ENCODE assay signal across 8 cellular contexts in the genomic region with DNA sequence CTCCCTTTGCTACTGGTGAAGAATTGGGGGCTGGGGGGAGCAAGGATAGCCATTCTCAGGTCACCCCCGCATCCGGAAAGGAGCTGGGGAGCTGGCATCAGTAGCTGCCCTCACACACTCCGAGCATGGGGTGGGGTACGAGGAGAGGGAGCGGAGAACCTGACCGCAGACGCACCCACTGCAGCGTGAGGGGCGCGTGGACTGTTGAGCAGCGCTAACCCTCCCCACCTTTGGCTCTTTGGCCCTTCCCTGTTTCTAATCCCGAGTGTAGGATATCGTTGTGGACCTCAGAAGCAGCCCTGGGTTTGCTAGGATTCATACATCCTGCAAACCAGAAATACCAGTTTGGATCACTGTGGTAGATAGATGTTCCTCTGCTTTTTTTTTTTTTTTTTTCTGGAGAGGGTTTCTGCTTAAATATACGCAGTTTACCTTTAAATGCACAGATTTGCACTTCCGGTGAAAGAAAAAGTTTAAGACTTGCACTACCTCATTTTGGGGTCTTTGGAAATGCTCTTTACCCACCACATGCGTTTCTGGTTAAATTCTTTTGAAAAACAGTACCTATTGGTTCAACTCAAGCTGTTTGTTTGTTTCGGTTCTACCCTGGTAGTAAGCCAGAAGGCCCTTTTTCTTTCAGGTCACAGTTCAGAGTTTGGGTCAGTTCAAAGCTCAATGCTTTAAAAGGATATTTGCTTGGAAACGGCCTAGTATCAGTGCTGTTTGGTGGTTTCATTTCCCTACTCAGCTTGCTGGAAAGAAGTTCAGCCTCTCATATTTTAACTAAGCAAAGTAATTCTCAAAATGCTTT. TPM values are rescaled to one million over a fixed set of nuclear protein-coding genes. Genes with fewer than 3 reads are reported as not detected.
A peak's percentile ranks its signal among the peaks of the same experiment; 100 is the strongest.
DNase-seq lines count a peak whose midpoint lies in the region; TF ChIP-seq lines count a peak whose summit lies in the region.

No MANE protein-coding gene starts in this region.

- H2BK15ac ChIP-seq in H9 (ENCODE audit: low read depth, low read length): no peak overlapping the region

- H3K4me1 ChIP-seq in H9 (ENCODE audit: insufficient read depth, low read length) (peaks cover 4% of the 10 kb centered on the region), endodermal cell (ENCODE audit: control insufficient read depth, insufficient read depth, low read length) (peaks cover 6% of the 10 kb centered on the region), mononuclear cell (ENCODE audit: insufficient read depth, low read length) (peaks cover 46% of the 10 kb centered on the region), thymus (ENCODE audit: control insufficient read depth, insufficient read depth, low read length) (peaks cover 7% of the 10 kb centered on the region)

- H3K14ac ChIP-seq in H9 (ENCODE audit: insufficient read depth, low read length): peak overlapping the region; percentile 86

- H3K4me3 Mint-ChIP-seq in H9 (peak overlapping the region; percentile 88 to 98), endodermal cell (peak overlapping the region; percentile 91)

- no peak overlapping the region for H2BK5ac ChIP-seq in H9 (ENCODE audit: insufficient read length, low read length)

- no CpG with 5 or more reads among the region's 18 CpGs for WGBS in H9 (ENCODE audit: extremely low coverage, insufficient read length, low lambda C conversion rate)
- WGBS in endodermal cell (ENCODE audit: insufficient coverage in 1 of 2, insufficient read length in 1 of 2), 2 experiments: 3% methylated on average over 13 to 18 of the region's 18 CpGs
- under 1% methylated on average over 18 of the region's 18 CpGs for WGBS in thymus

- H3K9ac ChIP-seq in H9 (ENCODE audit: extremely low read depth, insufficient read length, low read length): peak overlapping the region; percentile 74
- H3K9ac ChIP-seq in endodermal cell (ENCODE audit: extremely low read depth, low read length, poor library complexity, severe bottlenecking): peak overlapping the region; percentile 62

- peak overlapping the region; percentile 13 for H3K18ac ChIP-seq in H9 (ENCODE audit: insufficient read length, low read depth, low read length)

- peak overlapping the region; percentile 83 for H3K4me2 ChIP-seq in H9 (ENCODE audit: insufficient read depth, insufficient read length, low read length)

- no peak overlapping the region for H2BK20ac ChIP-seq in H9 (ENCODE audit: low read depth, low read length, poor library complexity, severe bottlenecking)

- no peaks in the 10 kb centered on the region for H4K20me1 ChIP-seq in H9 (ENCODE audit: control insufficient read depth, insufficient read depth, insufficient read length)

- H3K9me3 ChIP-seq in H9 (ENCODE audit: control insufficient read depth, low read depth, low read length): no peaks in the 10 kb centered on the region
- H3K9me3 ChIP-seq in endodermal cell (ENCODE audit: control insufficient read depth, low read length): no peaks in the 10 kb centered on the region
- no peaks in the 10 kb centered on the region for H3K9me3 ChIP-seq in mononuclear cell (ENCODE audit: low read depth, low read length)
- no peaks in the 10 kb centered on the region for H3K9me3 ChIP-seq in thymus (ENCODE audit: control insufficient read depth)

- no peak overlapping the region for H3K4ac ChIP-seq in H9 (ENCODE audit: low read depth, low read length)

- peaks cover 19 to 25% of the 10 kb centered on the region in 2 experiments for H3K4me1 Mint-ChIP-seq in H9
- H3K4me1 Mint-ChIP-seq in endodermal cell: peaks cover 28% of the 10 kb centered on the region

- H3K36me3 ChIP-seq in endodermal cell (ENCODE audit: control insufficient read depth, insufficient read depth, low read length) (peaks cover 4% of the 10 kb centered on the region), thymus (ENCODE audit: control insufficient read depth, insufficient read depth) (no peaks in the 10 kb centered on the region)

- no peaks in the 10 kb centered on the region for H3K79me1 ChIP-seq in H9 (ENCODE audit: insufficient read depth, low read depth, low read length, poor library complexity, severe bottlenecking)

- H3K27me3 Mint-ChIP-seq in H9 (ENCODE audit: low read depth) (no peaks in the 10 kb centered on the region), endodermal cell (ENCODE audit: insufficient read depth) (peaks cover 4% of the 10 kb centered on the region)

- H3K27ac ChIP-seq in H9 (ENCODE audit: insufficient read length, low read depth, low read length) (no peak overlapping the region), VCaP (peak overlapping the region; percentile 98), endodermal cell (ENCODE audit: low read depth, low read length) (peak overlapping the region; percentile 62), thymus (ENCODE audit: low read depth) (peak overlapping the region; percentile 96)

- DNase-seq in H9 (peak; percentile 35), LoVo (ENCODE audit: low spot score) (peak; percentile 47), endodermal cell (peak; percentile 67), GDM1 (lab: John Stamatoyannopoulos, UW) (no peak)

- H3K4me3 ChIP-seq in GM12875 (ENCODE audit: low read depth, low read length): peak overlapping the region; percentile 98
- peak overlapping the region; percentile 99 for H3K4me3 ChIP-seq in endodermal cell (ENCODE audit: low read length)
- peak overlapping the region; percentile 74 for H3K4me3 ChIP-seq in mononuclear cell (ENCODE audit: low read length)
- peak overlapping the region; percentile 94 for H3K4me3 ChIP-seq in thymus (ENCODE audit: low read length)

- peaks cover 36% of the 10 kb centered on the region; the same call in 1 of the 2 replicates for H3K79me2 ChIP-seq in H9 (ENCODE audit: insufficient read depth, low read length)

- no peak overlapping the region for H3T11ph ChIP-seq in H9 (ENCODE audit: low read length)

- TF ChIP-seq CTCF in GM12875 (IDR thresholded peaks at IDR 0.05; ENCODE audit: borderline replicate concordance, insufficient read depth, low read depth, low read length): no peak
- TF ChIP-seq CTCF in H9 (conservative IDR thresholded peaks at IDR 0.05): no peak
- TF ChIP-seq CTCF in VCaP (conservative IDR thresholded peaks at IDR 0.05): no peak
- no peak for TF ChIP-seq CTCF in endodermal cell (conservative IDR thresholded peaks at IDR 0.05)

- H2BK120ac ChIP-seq in H9 (ENCODE audit: low read depth, low read length, poor library complexity, severe bottlenecking): no peak overlapping the region

- H2AK5ac ChIP-seq in H9 (ENCODE audit: insufficient read length, low read length): no peak overlapping the region

- no peaks in the 10 kb centered on the region for H3K9me3 Mint-ChIP-seq in H9
- H3K9me3 Mint-ChIP-seq in endodermal cell: no peaks in the 10 kb centered on the region

- H3K27ac Mint-ChIP-seq in H9 (peak overlapping the region; percentile 74 to 82 (median 80); a peak in 6 of 7 replicates), endodermal cell (peak overlapping the region; percentile 89)

- H3K27me3 ChIP-seq in H9 (ENCODE audit: insufficient read depth, low read length) (no peaks in the 10 kb centered on the region), endodermal cell (ENCODE audit: control insufficient read depth, insufficient read depth, low read length, poor library complexity, severe bottlenecking) (no peaks in the 10 kb centered on the region), mononuclear cell (ENCODE audit: insufficient read depth, low read length) (no peaks in the 10 kb centered on the region), thymus (ENCODE audit: control insufficient read depth, insufficient read depth) (no peaks in the 10 kb centered on the region)

- no peak overlapping the region for H4K5ac ChIP-seq in H9 (ENCODE audit: insufficient read length, low read depth, low read length)

- H3K23ac ChIP-seq in H9 (ENCODE audit: insufficient read length, low read depth, low read length): no peak overlapping the region

- H2AFZ ChIP-seq in H9 (ENCODE audit: low read length): no peak overlapping the region

- H4K8ac ChIP-seq in H9 (replicated peaks; ENCODE audit: insufficient read length, low read depth, low read length): no peak overlapping the region

- peaks cover 6% of the 10 kb centered on the region for H3K23me2 ChIP-seq in H9 (ENCODE audit: insufficient read length, low read depth, low read length, poor library complexity, severe bottlenecking)

- H2BK12ac ChIP-seq in H9 (ENCODE audit: insufficient read length, low read depth, low read length): no peak overlapping the region

- no peak overlapping the region for H3K56ac ChIP-seq in H9 (ENCODE audit: insufficient read length, low read depth, low read length)

- H4K91ac ChIP-seq in H9 (ENCODE audit: insufficient read length, low read depth, low read length): no peak overlapping the region

- H3K36me3 Mint-ChIP-seq in H9 (ENCODE audit: insufficient read depth in 1 of 3, low read depth in 3 of 3) (peaks cover 0 to 3% (median 2%) of the 10 kb centered on the region in 3 experiments; a peak in 4 of 7 replicates), endodermal cell (ENCODE audit: low read depth) (peaks cover 5% of the 10 kb centered on the region)

RNA-seq across cellular contexts. Expression of gene DDI2, which starts 0.8 kb away (rescaled TPM):
- total RNA-seq in H9 (2021) (45.0 and 51.0 TPM in 2 replicates), endodermal cell (10 to 100 TPM; 36.0 to 37.6 TPM), mononuclear cell (35.6 TPM)
- 10.6 TPM for polyA plus RNA-seq in endodermal cell (2013, experiment 1 of 2)
- polyA plus RNA-seq in endodermal cell (2013, experiment 2 of 2): 11.3 TPM
- 10.5 TPM for polyA plus RNA-seq in thymus

RNA-seq across cellular contexts. Expression of gene AGMAT, which starts 33.2 kb away (rescaled TPM):
- total RNA-seq in H9 (2021) (4.0 TPM in 2 replicates), endodermal cell (1 to 10 TPM; 3.8 to 4.4 TPM), mononuclear cell (2.8 TPM)
- polyA plus RNA-seq in endodermal cell (2013, experiment 1 of 2): 1.0 TPM
- 0.83 TPM for polyA plus RNA-seq in endodermal cell (2013, experiment 2 of 2)
- 4.2 TPM for polyA plus RNA-seq in thymus
